8 cellular contexts compared by ENCODE assay signal in genomic region chr12:32107376-32108267, GRCh38. TPM values are rescaled to one million over a fixed set of nuclear protein-coding genes. Genes with fewer than 3 reads are reported as not detected.
DNase-seq lines count a peak whose midpoint lies in the region; ATAC-seq, FAIRE-seq and TF ChIP-seq lines count a peak whose summit lies in the region.
"Had no signal": no experiment of that assay in that cellular context is flagged by ENCODE, and none has a peak within 500 bp of the region (broad histone marks: within the 10 kb centered on the region; RNA-seq: fewer than 3 reads in every experiment).

No MANE protein-coding gene starts in this region.

- FAIRE-seq in GM12892 (lab: Jason Lieb, UNC), result peak; percentile 70
- FAIRE-seq: endometrium had no signal

- H3K4me3 ChIP-seq in ascending aorta (peak overlapping the region; percentile 76 to 99), iPS-18c (ENCODE audit: insufficient read depth, low read depth, low read length) (peak overlapping the region; percentile 96), skeletal muscle satellite cell (ENCODE audit: low read length) (peak overlapping the region; percentile 95)

- intact Hi-C loops in ascending aorta (cut with DNase I), result loop anchor here (1.0 to 10.0 kb wide), 9 partner anchors 8 to 1917 kb away; partner anchors contain the start of genes ALG10, AMN1, ETFBKMT and FGD4

- peak overlapping the region; percentile 86 to 95 for H3K27ac ChIP-seq in ascending aorta

- TF ChIP-seq CTCF in ascending aorta (IDR thresholded peaks at IDR 0.05), result no peak

- H3K36me3 ChIP-seq in ascending aorta (no peaks in the 10 kb centered on the region), skeletal muscle satellite cell (ENCODE audit: insufficient read depth, low read length) (peaks cover 12% of the 10 kb centered on the region)

- H3K9me3 ChIP-seq in ascending aorta, result no peaks in the 10 kb centered on the region
- H3K9me3 ChIP-seq in iPS-18c (ENCODE audit: control insufficient read depth, insufficient read depth, low read length), result no peaks in the 10 kb centered on the region
- H3K9me3 ChIP-seq in skeletal muscle satellite cell (replicated peaks; ENCODE audit: low read length), result no peaks in the 10 kb centered on the region

- peak overlapping the region; percentile 97 for H3K4me2 ChIP-seq in skeletal muscle satellite cell (ENCODE audit: low read length)

- peak; percentile 7 for ATAC-seq in HG02981 (IDR thresholded peaks at IDR 0.05; ENCODE audit: unreplicated experiment)

- H3K27me3 ChIP-seq in ascending aorta (no peaks in the 10 kb centered on the region), skeletal muscle satellite cell (ENCODE audit: control insufficient read depth, insufficient read depth, low read length) (no peaks in the 10 kb centered on the region)

- DNase-seq in GM12892 (ENCODE audit: insufficient read length) (no peak), SK-N-DZ (ENCODE audit: low spot score) (peak; percentile 42), ascending aorta (ENCODE audit: low spot score in 2 of 2) (no peak), NCI-H2029 (lab: John Stamatoyannopoulos, UW) (no peak)

- peaks cover 0 to 5% of the 10 kb centered on the region in 2 donors for H3K4me1 ChIP-seq in ascending aorta
- peaks cover 18% of the 10 kb centered on the region for H3K4me1 ChIP-seq in skeletal muscle satellite cell (ENCODE audit: control insufficient read depth, insufficient read depth, low read length)

- peak overlapping the region; percentile 98 for H3K9ac ChIP-seq in skeletal muscle satellite cell (ENCODE audit: low read depth, low read length)

- TF ChIP-seq POLR2A in GM12892 (IDR thresholded peaks at IDR 0.05; ENCODE audit: low read depth, low read length), result no peak

RNA-seq across cellular contexts. Expression of gene BICD1, which starts 1.0 kb away (rescaled TPM):
- 17.6 TPM for polyA plus RNA-seq in GM12892 (2012; ENCODE audit: missing spikeins)
- 52.1 and 66.3 TPM in 2 replicates for polyA plus RNA-seq in SK-N-DZ (2014; cell fraction: cytosol; rRNA removed)
- 62.1 and 73.0 TPM in 2 replicates for polyA plus RNA-seq in SK-N-DZ (2014; cell fraction: nucleus; rRNA removed)
- total RNA-seq in ascending aorta, result 33.8 TPM
- 14.7 and 15.5 TPM in 2 replicates for total RNA-seq in skeletal muscle satellite cell (2012; rRNA removed)
